Comparison of ENCODE assay signal across 16 cellular contexts in the genomic region with DNA sequence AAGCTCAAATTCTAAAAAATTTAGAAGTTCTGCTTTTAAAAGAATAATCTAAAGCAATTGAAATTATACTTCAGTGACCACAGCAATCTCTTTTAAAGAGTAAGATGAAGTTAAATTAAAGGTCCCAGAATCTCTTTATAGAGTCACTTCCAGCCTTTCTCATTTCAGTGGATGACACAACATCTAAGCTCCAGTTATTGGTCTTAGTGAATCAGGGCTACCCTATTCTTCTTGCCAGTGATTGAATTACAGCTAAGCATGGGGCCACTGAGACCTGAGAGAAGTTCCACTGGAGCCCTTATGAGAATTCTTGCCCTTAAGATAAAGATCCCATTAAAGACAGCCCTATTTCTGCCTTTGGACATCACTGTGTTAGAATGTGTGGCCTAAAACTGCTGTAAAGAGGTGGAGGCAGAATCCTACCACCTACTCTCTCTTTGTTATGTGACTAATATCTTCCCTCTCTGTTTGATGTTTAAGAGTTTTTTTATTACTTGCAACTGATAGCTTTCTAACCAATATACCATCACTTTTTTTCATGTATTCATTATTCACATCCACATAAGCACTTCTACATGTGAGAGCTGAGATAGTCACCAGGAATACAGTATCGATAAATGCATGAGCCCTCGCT.
DNase-seq lines count a peak whose midpoint lies in the region; ATAC-seq, FAIRE-seq and TF ChIP-seq lines count a peak whose summit lies in the region.
"Had no signal": no experiment of that assay in that cellular context is flagged by ENCODE, and none has a peak within 500 bp of the region (broad histone marks: within the 10 kb centered on the region; RNA-seq: fewer than 3 reads in every experiment).

No MANE protein-coding gene starts in this region.

- no peaks in the 10 kb centered on the region for H3K9me3 ChIP-seq in A549
- no peaks in the 10 kb centered on the region for H3K9me3 ChIP-seq in Panc1 (ENCODE audit: control insufficient read depth, insufficient read depth, low read depth, low read length)

- peaks cover 10% of the 10 kb centered on the region for H3K27me3 Mint-ChIP-seq in activated CD8-positive, alpha-beta T cell treated with anti-CD3 and anti-CD28 coated beads for 36 hours
- peaks cover 20% of the 10 kb centered on the region for H3K27me3 Mint-ChIP-seq in activated CD8-positive, alpha-beta T cell treated with anti-CD3 and anti-CD28 coated beads, Interleukin-2, amount 10 ng/mL, durations not matched to agents 7 days and 5 days (ENCODE audit: low read depth)

- POLR2A ChIA-PET in activated CD8-positive, alpha-beta T cell treated with anti-CD3 and anti-CD28 coated beads for 36 hours (lab: Charles Lee): no interaction called here
- POLR2A ChIA-PET in activated CD8-positive, alpha-beta T cell treated with anti-CD3 and anti-CD28 coated beads, Interleukin-2, amount 10 ng/mL, durations not matched to agents 7 days and 5 days (lab: Charles Lee): interaction anchor here (0.7 kb wide), 1 partner anchor 1720 kb away, joined by 3 read pairs; no protein-coding TSS in a partner anchor
- POLR2A ChIA-PET in A549 (lab: Yijun Ruan, JAX) (no interaction called here), Panc1 (lab: Charles Lee) (no interaction called here)

- no peaks in the 10 kb centered on the region for H3K36me3 Mint-ChIP-seq in activated CD8-positive, alpha-beta T cell treated with anti-CD3 and anti-CD28 coated beads for 36 hours (ENCODE audit: low read depth)
- no peaks in the 10 kb centered on the region for H3K36me3 Mint-ChIP-seq in activated CD8-positive, alpha-beta T cell treated with anti-CD3 and anti-CD28 coated beads, Interleukin-2, amount 10 ng/mL, durations not matched to agents 7 days and 5 days (ENCODE audit: low read depth)
- H3K36me3 Mint-ChIP-seq in stimulated activated effector memory CD8-positive, alpha-beta T cell treated with anti-CD3 and anti-CD28 coated beads, Interleukin-12 subunit alpha, Interleukin-12 subunit beta, amount 100 ng/mL, for 72 hours: no peaks in the 10 kb centered on the region
- H3K36me3 Mint-ChIP-seq: CD14-positive monocyte; CD8-positive, alpha-beta T cell had no signal

- BruUV-seq in Panc1 (replicated peaks; lab: Mats Ljungman, UMichigan): no TSS peak

- in situ Hi-C loops in Panc1 (cut with HindIII; ENCODE audit: low pct_unique_long_range_greater_than_20kb, low sequenced_read_pairs): no loop called here

- H3K4me2 ChIP-seq in A549: no peak overlapping the region

- H3K4me3 Mint-ChIP-seq in activated CD8-positive, alpha-beta T cell treated with anti-CD3 and anti-CD28 coated beads for 36 hours: no peak overlapping the region
- H3K4me3 Mint-ChIP-seq in activated CD8-positive, alpha-beta T cell treated with anti-CD3 and anti-CD28 coated beads, Interleukin-2, amount 10 ng/mL, durations not matched to agents 7 days and 5 days: no peak overlapping the region
- H3K4me3 Mint-ChIP-seq in stimulated activated effector memory CD8-positive, alpha-beta T cell treated with anti-CD3 and anti-CD28 coated beads, Interleukin-12 subunit alpha, Interleukin-12 subunit beta, amount 100 ng/mL, for 72 hours: no peak overlapping the region
- H3K4me3 Mint-ChIP-seq: CD14-positive monocyte; CD8-positive, alpha-beta T cell had no signal

- no peak overlapping the region for H3K4me3 ChIP-seq in A549
- no peak overlapping the region for H3K4me3 ChIP-seq in Panc1 (ENCODE audit: low read depth in 2 of 2, low read length in 2 of 2)
- H3K4me3 ChIP-seq: GM23248 had no signal

- intact Hi-C loops in activated CD8-positive, alpha-beta T cell treated with anti-CD3 and anti-CD28 coated beads for 36 hours (cut with micrococcal nuclease): no loop called here
- intact Hi-C loops in Panc1 (cut with micrococcal nuclease; ENCODE audit: unreplicated experiment): no loop called here

- no peak for DNase-seq in activated CD8-positive, alpha-beta T cell treated with anti-CD3 and anti-CD28 coated beads for 36 hours
- no peak for DNase-seq in activated CD8-positive, alpha-beta T cell treated with anti-CD3 and anti-CD28 coated beads, Interleukin-2, amount 10 ng/mL, durations not matched to agents 7 days and 5 days
- DNase-seq in A549 (ENCODE audit: low read depth in 1 of 2, low spot score in 1 of 2): no peak
- DNase-seq in Panc1 (ENCODE audit: low read depth, low spot score): no peak
- peak in 1 of 2 donors; percentile 52 for DNase-seq in stimulated activated effector memory CD8-positive, alpha-beta T cell treated with anti-CD3 and anti-CD28 coated beads, Interleukin-12 subunit alpha, Interleukin-12 subunit beta, amount 100 ng/mL, for 72 hours (ENCODE audit: low spot score in 2 of 2)
- DNase-seq in H54 (ENCODE audit: insufficient read length, low spot score): no peak
- DNase-seq: CD8-positive, alpha-beta T cell; COR-L47; EL; GM23248; H7 had no signal

- no peak for TF ChIP-seq CTCF in activated CD8-positive, alpha-beta T cell treated with anti-CD3 and anti-CD28 coated beads for 36 hours (IDR thresholded peaks at IDR 0.05)
- TF ChIP-seq CTCF in A549 (IDR thresholded peaks at IDR 0.05): no peak
- no peak for TF ChIP-seq CTCF in Panc1 (IDR thresholded peaks at IDR 0.05)

- no peaks in the 10 kb centered on the region for H3K4me1 Mint-ChIP-seq in activated CD8-positive, alpha-beta T cell treated with anti-CD3 and anti-CD28 coated beads for 36 hours (ENCODE audit: low read depth)
- peaks cover 5% of the 10 kb centered on the region for H3K4me1 Mint-ChIP-seq in activated CD8-positive, alpha-beta T cell treated with anti-CD3 and anti-CD28 coated beads, Interleukin-2, amount 10 ng/mL, durations not matched to agents 7 days and 5 days (ENCODE audit: low read depth)
- no peaks in the 10 kb centered on the region for H3K4me1 Mint-ChIP-seq in stimulated activated effector memory CD8-positive, alpha-beta T cell treated with anti-CD3 and anti-CD28 coated beads, Interleukin-12 subunit alpha, Interleukin-12 subunit beta, amount 100 ng/mL, for 72 hours

- H3K27me3 ChIP-seq in Panc1 (ENCODE audit: control insufficient read depth, insufficient read depth, low read length): no peaks in the 10 kb centered on the region

- H3K9me3 Mint-ChIP-seq in activated CD8-positive, alpha-beta T cell treated with anti-CD3 and anti-CD28 coated beads for 36 hours: no peaks in the 10 kb centered on the region
- no peaks in the 10 kb centered on the region for H3K9me3 Mint-ChIP-seq in activated CD8-positive, alpha-beta T cell treated with anti-CD3 and anti-CD28 coated beads, Interleukin-2, amount 10 ng/mL, durations not matched to agents 7 days and 5 days (ENCODE audit: insufficient read depth)
- no peaks in the 10 kb centered on the region for H3K9me3 Mint-ChIP-seq in stimulated activated effector memory CD8-positive, alpha-beta T cell treated with anti-CD3 and anti-CD28 coated beads, Interleukin-12 subunit alpha, Interleukin-12 subunit beta, amount 100 ng/mL, for 72 hours
- H3K9me3 Mint-ChIP-seq: CD8-positive, alpha-beta T cell had no signal

- peak; percentile 17 for ATAC-seq in activated CD8-positive, alpha-beta T cell treated with anti-CD3 and anti-CD28 coated beads for 36 hours
- no peak for ATAC-seq in activated CD8-positive, alpha-beta T cell treated with anti-CD3 and anti-CD28 coated beads, Interleukin-2, amount 10 ng/mL, durations not matched to agents 7 days and 5 days
- ATAC-seq in A549 (no peak), Panc1 (no peak), HG02642 (IDR thresholded peaks at IDR 0.05; ENCODE audit: poor library complexity, unreplicated experiment) (no peak)
- ATAC-seq in stimulated activated effector memory CD8-positive, alpha-beta T cell treated with anti-CD3 and anti-CD28 coated beads, Interleukin-12 subunit alpha, Interleukin-12 subunit beta, amount 100 ng/mL, for 72 hours: peak; percentile 75
- ATAC-seq: CD8-positive, alpha-beta T cell had no signal

- TF ChIP-seq POLR2A in A549 (IDR thresholded peaks at IDR 0.05; ENCODE audit: low read length): no peak
- no peak for TF ChIP-seq POLR2A in H54 (IDR thresholded peaks at IDR 0.05; ENCODE audit: low read depth, low read length)

- no peak for FAIRE-seq in A549 (lab: Jason Lieb, UNC)
- FAIRE-seq in H54 (lab: Jason Lieb, UNC): no peak
- FAIRE-seq: D721Med, G401.6, GM12891 had no signal

- H3K36me3 ChIP-seq in Panc1 (ENCODE audit: control insufficient read depth, insufficient read depth, low read length): no peaks in the 10 kb centered on the region

- TF ChIP-seq RAD21 in A549 (conservative IDR thresholded peaks at IDR 0.05 in 1 of 2, IDR thresholded peaks at IDR 0.05 in 1 of 2): no peak

- no peak overlapping the region for H3K27ac Mint-ChIP-seq in activated CD8-positive, alpha-beta T cell treated with anti-CD3 and anti-CD28 coated beads for 36 hours
- no peak overlapping the region for H3K27ac Mint-ChIP-seq in activated CD8-positive, alpha-beta T cell treated with anti-CD3 and anti-CD28 coated beads, Interleukin-2, amount 10 ng/mL, durations not matched to agents 7 days and 5 days
- H3K27ac Mint-ChIP-seq in stimulated activated effector memory CD8-positive, alpha-beta T cell treated with anti-CD3 and anti-CD28 coated beads, Interleukin-12 subunit alpha, Interleukin-12 subunit beta, amount 100 ng/mL, for 72 hours: no peak overlapping the region
- H3K27ac Mint-ChIP-seq: CD14-positive monocyte; CD8-positive, alpha-beta T cell had no signal

- CTCF ChIA-PET in activated CD8-positive, alpha-beta T cell treated with anti-CD3 and anti-CD28 coated beads for 36 hours (lab: Charles Lee): no interaction called here
- CTCF ChIA-PET in activated CD8-positive, alpha-beta T cell treated with anti-CD3 and anti-CD28 coated beads, Interleukin-2, amount 10 ng/mL, durations not matched to agents 7 days and 5 days (lab: Charles Lee): interaction anchor here (0.9 to 2.8 kb wide), 3 partner anchors 57 to 583 kb away, joined by 3 to 18 read pairs (median 9); no protein-coding TSS in a partner anchor
- CTCF ChIA-PET in A549 (lab: Yijun Ruan, JAX) (interaction anchor here (0.9 to 4.2 kb wide), 5 partner anchors 11 to 118 kb away, joined by 3 to 25 read pairs (median 7); no protein-coding TSS in a partner anchor), Panc1 (lab: Charles Lee) (no interaction called here)

- no peak for TF ChIP-seq EP300 in A549 (IDR thresholded peaks at IDR 0.05)

- H3K27ac ChIP-seq in A549: peak overlapping the region; percentile 29 to 74; a peak in 4 of 6 replicates
- peak overlapping the region; percentile 85 for H3K27ac ChIP-seq in Panc1 (ENCODE audit: low read length)
- H3K27ac ChIP-seq: GM23248 had no signal

- peaks cover 46% of the 10 kb centered on the region for H3K4me1 ChIP-seq in A549
- H3K4me1 ChIP-seq in Panc1 (ENCODE audit: control insufficient read depth, insufficient read depth, low read length): peaks cover 39% of the 10 kb centered on the region

- 100% methylated on average over 2 of the region's 2 CpGs for WGBS in A549 (ENCODE audit: missing lambda C conversion rate)

TF ChIP-seq in A549, 52 proteins besides CTCF, POLR2A, EP300 and RAD21 (continues in another document):
- no peak for TF ChIP-seq MAZ (IDR thresholded peaks at IDR 0.05; ENCODE audit: borderline replicate concordance, low read depth, low read length)
- TF ChIP-seq USF2 (IDR thresholded peaks at IDR 0.05): no peak

Comparison
In these comparisons a context has a peak if more than half of its experiments do, and no peak if none do; other contexts are left out.
1. ATAC-seq: peak in activated CD8-positive, alpha-beta T cell treated with anti-CD3 and anti-CD28 coated beads for 36 hours (single experiment) and stimulated activated effector memory CD8-positive, alpha-beta T cell treated with anti-CD3 and anti-CD28 coated beads, Interleukin-12 subunit alpha, Interleukin-12 subunit beta, amount 100 ng/mL, for 72 hours (single experiment); none in activated CD8-positive, alpha-beta T cell treated with anti-CD3 and anti-CD28 coated beads, Interleukin-2, amount 10 ng/mL, durations not matched to agents 7 days and 5 days (single experiment), A549 (0 of 2), Panc1 (single experiment) and HG02642 (single experiment).
2. CTCF ChIA-PET loops: an anchor here in activated CD8-positive, alpha-beta T cell treated with anti-CD3 and anti-CD28 coated beads, Interleukin-2, amount 10 ng/mL, durations not matched to agents 7 days and 5 days (0.9 to 2.8 kb wide) and A549 (0.9 to 4.2 kb wide); none called in activated CD8-positive, alpha-beta T cell treated with anti-CD3 and anti-CD28 coated beads for 36 hours and Panc1.